In genomic region chrX:135097176-135097744, GRCh38 we compare ENCODE assay signal across 11 cellular contexts. TPM values are rescaled to one million over a fixed set of nuclear protein-coding genes. Genes with fewer than 3 reads are reported as not detected.
A peak's percentile ranks its signal among the peaks of the same experiment; 100 is the strongest.
DNase-seq lines count a peak whose midpoint lies in the region; ATAC-seq and TF ChIP-seq lines count a peak whose summit lies in the region.
"Not testable (repeated sequence)": the region's sequence is repeated elsewhere in the genome, so short reads cannot be mapped to it uniquely, and the experiment has no call there.
"Had no signal": no experiment of that assay in that cellular context is flagged by ENCODE, and none has a peak within 500 bp of the region (broad histone marks: within the 10 kb centered on the region; RNA-seq: fewer than 3 reads in every experiment).

No MANE protein-coding gene starts in this region.

- not testable (repeated sequence) for H3K36me3 ChIP-seq in NT2/D1 (ENCODE audit: insufficient read depth, insufficient read length, low read length); heart right ventricle; parathyroid adenoma (ENCODE audit: control insufficient read depth, insufficient read depth, low read length); subcutaneous abdominal adipose tissue (ENCODE audit: control insufficient read depth in 5 of 5, insufficient read depth in 5 of 5, low read length in 5 of 5)

- H3K4me3 ChIP-seq in NT2/D1 (ENCODE audit: insufficient read length, low read depth) (peak overlapping the region; percentile 42), heart right ventricle (peak overlapping the region; percentile 18 to 62 (median 55)), parathyroid adenoma (ENCODE audit: low read depth, low read length) (peak overlapping the region; percentile 57), subcutaneous abdominal adipose tissue (ENCODE audit: low read depth in 1 of 5, low read length in 5 of 5) (peak overlapping the region; percentile 52 to 67 (median 60))

- 29 to 35% methylated on average over 12 to 14 of the region's 15 CpGs for WGBS in heart right ventricle, 2 donors

- not testable (repeated sequence) for H3K27ac ChIP-seq in heart right ventricle; subcutaneous abdominal adipose tissue (ENCODE audit: low read depth, low read length)
- peak overlapping the region; percentile 39 for H3K27ac ChIP-seq in parathyroid adenoma

- H3K79me2 ChIP-seq in parathyroid adenoma, result not testable (repeated sequence)

- H2AFZ ChIP-seq in parathyroid adenoma, result peak overlapping the region; percentile 60

- not testable (repeated sequence) for H3K9me3 ChIP-seq in NT2/D1 (ENCODE audit: insufficient read depth, low read length); heart right ventricle; parathyroid adenoma (ENCODE audit: control insufficient read depth, low read length); subcutaneous abdominal adipose tissue (ENCODE audit: control insufficient read depth in 5 of 5, low read length in 5 of 5)

- DNase-seq in CD14-positive monocyte (ENCODE audit: low spot score); NT2/D1 (ENCODE audit: low read depth, low spot score); heart right ventricle; memory B cell (ENCODE audit: low spot score in 2 of 2): not testable (repeated sequence)

- H3K9ac ChIP-seq in NT2/D1 (ENCODE audit: insufficient read length, low read depth) (peak overlapping the region; percentile 50), subcutaneous abdominal adipose tissue (ENCODE audit: low read length in 5 of 5) (peak overlapping the region in 1 of 5 donors; percentile 62)
- not testable (repeated sequence) for H3K9ac ChIP-seq in parathyroid adenoma

- peaks cover 0 to 25% (median 11%) of the 10 kb centered on the region in 7 donors for H3K9me3 Mint-ChIP-seq in CD14-positive monocyte
- not testable (repeated sequence) for H3K9me3 Mint-ChIP-seq in activated naive CD8-positive, alpha-beta T cell (ENCODE audit: low read depth); dendritic cell treated with granulocyte-macrophage colony-stimulating factor and Interleukin-4, amounts not matched to agents 40 ng/mL and 50 ng/mL, for 4 days; memory B cell

- H3K4me2 ChIP-seq in parathyroid adenoma (ENCODE audit: low read length), result peak overlapping the region; percentile 62

- ATAC-seq in heart right ventricle; memory B cell (ENCODE audit: low read depth): not testable (repeated sequence)

- H3K4me1 Mint-ChIP-seq in CD14-positive monocyte; activated naive CD8-positive, alpha-beta T cell (ENCODE audit: low read depth); memory B cell: not testable (repeated sequence)
- H3K4me1 Mint-ChIP-seq in dendritic cell treated with granulocyte-macrophage colony-stimulating factor and Interleukin-4, amounts not matched to agents 40 ng/mL and 50 ng/mL, for 4 days (ENCODE audit: low read depth), result peaks cover 21% of the 10 kb centered on the region

- H3K36me3 Mint-ChIP-seq in CD14-positive monocyte; activated naive CD8-positive, alpha-beta T cell; dendritic cell treated with granulocyte-macrophage colony-stimulating factor and Interleukin-4, amounts not matched to agents 40 ng/mL and 50 ng/mL, for 4 days (ENCODE audit: low read depth); memory B cell: not testable (repeated sequence)

- intact Hi-C loops in CD14-positive monocyte (cut with micrococcal nuclease); dendritic cell treated with granulocyte-macrophage colony-stimulating factor and Interleukin-4, amounts not matched to agents 40 ng/mL and 50 ng/mL, for 4 days (cut with micrococcal nuclease); heart right ventricle (cut with DNase I): not testable (repeated sequence)

- not testable (repeated sequence) for H3K4me1 ChIP-seq in NT2/D1 (ENCODE audit: insufficient read depth, insufficient read length); heart right ventricle; parathyroid adenoma
- peaks cover 0 to 18% (median 16%) of the 10 kb centered on the region in 5 donors for H3K4me1 ChIP-seq in subcutaneous abdominal adipose tissue (ENCODE audit: control insufficient read depth in 5 of 5, insufficient read depth in 5 of 5, low read length in 5 of 5)

- H3K27ac Mint-ChIP-seq in CD14-positive monocyte; activated naive CD8-positive, alpha-beta T cell; memory B cell: not testable (repeated sequence)
- H3K27ac Mint-ChIP-seq in dendritic cell treated with granulocyte-macrophage colony-stimulating factor and Interleukin-4, amounts not matched to agents 40 ng/mL and 50 ng/mL, for 4 days, result peak overlapping the region; percentile 43

- not testable (repeated sequence) for TF ChIP-seq CTCF in CD14-positive monocyte (IDR thresholded peaks at IDR 0.05); heart right ventricle (IDR thresholded peaks at IDR 0.05); parathyroid adenoma (IDR thresholded peaks at IDR 0.05)

- peak overlapping the region; percentile 60 to 83 for H3K4me3 Mint-ChIP-seq in CD14-positive monocyte
- H3K4me3 Mint-ChIP-seq in activated naive CD8-positive, alpha-beta T cell, result peak overlapping the region; percentile 59
- peak overlapping the region; percentile 7 for H3K4me3 Mint-ChIP-seq in dendritic cell treated with granulocyte-macrophage colony-stimulating factor and Interleukin-4, amounts not matched to agents 40 ng/mL and 50 ng/mL, for 4 days
- H3K4me3 Mint-ChIP-seq in memory B cell, result peak overlapping the region; percentile 68

- H3K27me3 ChIP-seq in NT2/D1 (ENCODE audit: insufficient read depth, insufficient read length); parathyroid adenoma (ENCODE audit: control insufficient read depth, insufficient read depth, low read length): not testable (repeated sequence)
- H3K27me3 ChIP-seq in heart right ventricle (peaks cover 0 to 67% (median 0%) of the 10 kb centered on the region in 7 donors), subcutaneous abdominal adipose tissue (ENCODE audit: control insufficient read depth in 5 of 5, insufficient read depth in 4 of 5, low read length in 5 of 5) (peaks cover 0 to 23% (median 13%) of the 10 kb centered on the region in 5 donors)

- H3K27me3 Mint-ChIP-seq in CD14-positive monocyte (ENCODE audit: low read depth in 3 of 3), result peaks cover 28 to 51% (median 48%) of the 10 kb centered on the region in 3 donors
- H3K27me3 Mint-ChIP-seq in activated naive CD8-positive, alpha-beta T cell; memory B cell: not testable (repeated sequence)
- H3K27me3 Mint-ChIP-seq in dendritic cell treated with granulocyte-macrophage colony-stimulating factor and Interleukin-4, amounts not matched to agents 40 ng/mL and 50 ng/mL, for 4 days, result peaks cover 60% of the 10 kb centered on the region

RNA-seq across cellular contexts. Expression of gene SMIM10L2B, which starts 1.3 kb away (rescaled TPM):
- polyA plus RNA-seq in CD14-positive monocyte, result not detected
- 1 to 10 TPM; 1.8 to 4.0 (median 3.0) TPM for total RNA-seq in heart right ventricle
- 1 to 10 TPM; 1.2 to 2.1 TPM for polyA plus RNA-seq in heart right ventricle
- total RNA-seq: RPMI7951 had no signal

RNA-seq across cellular contexts. Expression of gene ETDB, which starts 23.1 kb away (rescaled TPM):
- polyA plus RNA-seq in CD14-positive monocyte, result not detected
- not detected for total RNA-seq in heart right ventricle
- not detected for polyA plus RNA-seq in heart right ventricle
- total RNA-seq: activated B cell treated with CpG ODN at 0.5 μM for 24 hours, left ventricle myocardium superior, RPMI7951 had no signal

RNA-seq across cellular contexts. Expression of gene RTL8A, which starts 45.3 kb away (rescaled TPM):
- polyA plus RNA-seq in CD14-positive monocyte, result 10 to 100 TPM; 22.4 to 25.6 TPM
- 10 to 100 TPM; 22.1 to 44.0 (median 28.8) TPM for total RNA-seq in heart right ventricle
- polyA plus RNA-seq in heart right ventricle, result 100 to 1,000 TPM; 105 to 108 TPM

Comparison
In these comparisons a context has a peak if more than half of its experiments do, and no peak if none do; other contexts are left out.
1. H3K4me3 Mint-ChIP-seq: peak in every context shown above with its lines; median percentile 72 in CD14-positive monocyte; 68 in memory B cell; 59 in activated naive CD8-positive, alpha-beta T cell; 7 in dendritic cell treated with granulocyte-macrophage colony-stimulating factor and Interleukin-4, amounts not matched to agents 40 ng/mL and 50 ng/mL, for 4 days.